In the genomic region with DNA sequence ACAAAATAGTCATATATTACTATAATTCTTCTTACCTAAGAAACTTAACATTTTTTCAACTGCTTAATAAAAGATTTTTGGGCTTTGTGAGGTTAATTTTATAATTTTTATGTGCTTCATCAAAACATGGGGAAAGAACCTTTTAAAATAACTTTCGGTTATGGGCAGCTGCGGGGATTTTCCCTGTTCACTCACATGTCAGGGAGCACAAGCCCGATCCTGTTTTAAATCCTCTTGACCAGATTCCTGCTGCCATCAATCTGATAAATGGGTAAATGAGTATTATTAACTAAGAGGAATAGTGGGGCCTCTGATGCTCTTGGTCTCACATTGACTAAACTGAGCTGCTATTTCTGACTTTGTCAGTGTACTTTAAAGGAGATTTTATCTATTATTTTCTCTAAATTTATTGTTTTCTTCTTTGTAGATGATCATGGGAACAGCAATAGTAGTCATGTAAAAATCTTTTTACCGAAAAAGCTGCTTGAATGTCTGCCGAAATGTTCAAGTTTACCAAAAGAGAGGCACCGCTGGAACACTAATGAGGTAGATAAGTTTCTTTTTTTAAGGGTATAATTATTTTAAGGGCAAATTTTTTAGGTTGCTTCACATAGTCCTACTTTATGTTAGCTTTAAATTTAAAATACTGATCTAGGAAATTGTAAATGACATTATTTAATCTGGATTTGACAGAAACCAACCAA, we compare ENCODE assay signal across 19 cellular contexts.
"Had no signal": no experiment of that assay in that cellular context is flagged by ENCODE, and none has a peak within 500 bp of the region (broad histone marks: within the 10 kb centered on the region; RNA-seq: fewer than 3 reads in every experiment).

No MANE protein-coding gene starts in this region.

- H3K27ac ChIP-seq: epithelial cell of prostate, gastroesophageal sphincter, neutrophil, upper lobe of right lung had no signal

- H3K9me3 Mint-ChIP-seq: activated CD4-positive, alpha-beta memory T cell treated with anti-CD3 and anti-CD28 coated beads, Interleukin-2, amount 10 ng/mL, durations not matched to agents 7 days and 5 days; activated naive CD4-positive, alpha-beta T cell treated with anti-CD3 and anti-CD28 coated beads, Interleukin-2, amount 50 U/mL, for 24 hours; activated T-cell treated with anti-CD3 and anti-CD28 coated beads, Interleukin-2, amount 50 U/mL, for 24 hours; naive thymus-derived CD8-positive, alpha-beta T cell had no signal

- H3K27me3 ChIP-seq: gastroesophageal sphincter, neutrophil, upper lobe of right lung had no signal

- H3K27ac Mint-ChIP-seq: activated CD4-positive, alpha-beta memory T cell treated with anti-CD3 and anti-CD28 coated beads, Interleukin-2, amount 10 ng/mL, durations not matched to agents 7 days and 5 days; activated naive CD4-positive, alpha-beta T cell treated with anti-CD3 and anti-CD28 coated beads, Interleukin-2, amount 50 U/mL, for 24 hours; activated T-cell treated with anti-CD3 and anti-CD28 coated beads, Interleukin-2, amount 50 U/mL, for 24 hours; T-helper 17 cell had no signal

- H3K27me3 Mint-ChIP-seq: activated CD4-positive, alpha-beta memory T cell treated with anti-CD3 and anti-CD28 coated beads, Interleukin-2, amount 10 ng/mL, durations not matched to agents 7 days and 5 days; activated naive CD4-positive, alpha-beta T cell treated with anti-CD3 and anti-CD28 coated beads, Interleukin-2, amount 50 U/mL, for 24 hours; activated T-cell treated with anti-CD3 and anti-CD28 coated beads, Interleukin-2, amount 50 U/mL, for 24 hours; naive thymus-derived CD8-positive, alpha-beta T cell; T-helper 17 cell had no signal

- H3K36me3 ChIP-seq: gastroesophageal sphincter, neutrophil had no signal

- H3K4me3 ChIP-seq: gastroesophageal sphincter, mucosa of descending colon, upper lobe of right lung had no signal

- H3K4me3 Mint-ChIP-seq: activated CD4-positive, alpha-beta memory T cell treated with anti-CD3 and anti-CD28 coated beads, Interleukin-2, amount 10 ng/mL, durations not matched to agents 7 days and 5 days; activated naive CD4-positive, alpha-beta T cell treated with anti-CD3 and anti-CD28 coated beads, Interleukin-2, amount 50 U/mL, for 24 hours; activated T-cell treated with anti-CD3 and anti-CD28 coated beads, Interleukin-2, amount 50 U/mL, for 24 hours; naive thymus-derived CD8-positive, alpha-beta T cell; T-helper 17 cell had no signal

- H3K9me3 ChIP-seq: gastroesophageal sphincter, mucosa of descending colon, neutrophil, upper lobe of right lung had no signal

- DNase-seq: activated CD4-positive, alpha-beta memory T cell treated with anti-CD3 and anti-CD28 coated beads, Interleukin-2, amount 10 ng/mL, durations not matched to agents 7 days and 5 days; activated CD4-positive, alpha-beta T cell treated with anti-CD3 and anti-CD28 coated beads for 4 hours; activated effector memory CD4-positive, alpha-beta T cell treated with anti-CD3 and anti-CD28 coated beads, Interleukin-2, amount 50 U/mL, for 16 hours; activated T-cell treated with anti-CD3 and anti-CD28 coated beads, Interleukin-2, amount 50 U/mL, for 24 hours; central memory CD4-positive, alpha-beta T cell; cortex of kidney; effector CD8-positive, alpha-beta T cell; mucosa of descending colon; naive thymus-derived CD8-positive, alpha-beta T cell; stimulated activated CD4-positive, alpha-beta T cell treated with anti-CD3 and anti-CD28 coated beads, Interleukin-4, amount 100 ng/mL, for 4 hours; stimulated activated CD8-positive, alpha-beta memory T cell treated with anti-CD3 and anti-CD28 coated beads, Interleukin-4, amount 100 ng/mL, for 48 hours; stimulated activated naive CD4-positive, alpha-beta T cell treated with Interleukin-2 at 50 U/mL for 16 hours; substantia nigra; T-helper 17 cell; upper lobe of right lung had no signal

- ATAC-seq: gastroesophageal sphincter; mucosa of descending colon; naive thymus-derived CD8-positive, alpha-beta T cell; T-helper 17 cell; upper lobe of right lung had no signal
